Comparison of ENCODE assay signal across 25 cellular contexts in the genomic region with DNA sequence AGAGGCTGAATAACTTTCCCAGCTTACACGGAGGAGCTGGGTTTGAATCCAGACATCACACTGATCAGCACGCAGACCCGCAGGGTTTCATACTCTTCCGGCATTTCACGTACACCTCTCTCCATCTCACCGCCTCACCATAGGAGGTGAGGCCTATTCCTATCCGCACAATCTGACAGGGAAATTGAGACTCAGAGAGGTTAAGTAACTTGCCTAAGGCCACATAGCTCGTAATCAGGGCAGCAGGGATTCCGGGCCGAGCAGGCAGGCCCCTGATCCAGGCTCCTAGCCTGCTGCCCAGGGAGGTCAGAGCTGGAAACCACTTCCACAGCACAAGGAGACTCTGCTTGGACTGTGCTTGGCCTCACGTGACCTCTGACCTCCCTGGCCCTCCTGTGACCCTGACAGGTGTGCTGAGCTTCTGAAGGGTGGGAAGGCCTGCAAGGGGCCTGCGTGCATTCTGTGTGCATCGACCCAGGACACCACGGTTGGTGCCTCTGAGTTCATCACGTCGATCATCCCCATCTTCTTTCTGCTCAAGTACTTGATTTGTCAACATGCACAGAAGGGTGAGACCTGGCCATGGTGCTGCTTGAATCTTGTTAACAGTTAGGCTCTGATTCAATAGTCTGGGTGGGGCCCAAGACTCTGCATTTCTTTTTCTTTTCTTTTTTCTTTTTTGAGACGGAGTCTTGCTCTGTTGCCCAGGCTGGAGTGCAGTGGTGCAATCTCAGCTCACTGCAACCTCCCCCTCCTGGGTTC. TPM values are rescaled to one million over a fixed set of nuclear protein-coding genes. Genes with fewer than 3 reads are reported as not detected.
DNase-seq lines count a peak whose midpoint lies in the region; ATAC-seq, FAIRE-seq and TF ChIP-seq lines count a peak whose summit lies in the region.
"Had no signal": no experiment of that assay in that cellular context is flagged by ENCODE, and none has a peak within 500 bp of the region (broad histone marks: within the 10 kb centered on the region; RNA-seq: fewer than 3 reads in every experiment).

No MANE protein-coding gene starts in this region.

- H3K9me3 ChIP-seq in right atrium auricular region, result no peaks in the 10 kb centered on the region
- H3K9me3 ChIP-seq in H1 (ENCODE audit: insufficient read depth in 2 of 2, low read depth in 1 of 2, low read length in 1 of 2), result no peaks in the 10 kb centered on the region
- no peaks in the 10 kb centered on the region for H3K9me3 ChIP-seq in vagina
- H3K9me3 ChIP-seq: A549, ascending aorta, pancreas had no signal

- TF ChIP-seq EP300 in H1 (IDR thresholded peaks at IDR 0.05; ENCODE audit: borderline replicate concordance in 1 of 2, low read depth in 2 of 2, low read length in 2 of 2), result no peak

- H3K4me1 ChIP-seq in right atrium auricular region, result peaks cover 0 to 77% of the 10 kb centered on the region in 2 donors
- peaks cover 4 to 29% (median 17%) of the 10 kb centered on the region in 4 experiments for H3K4me1 ChIP-seq in H1 (replicated peaks in 1 of 4; ENCODE audit: control insufficient read depth in 3 of 4, insufficient read depth in 4 of 4, low read length in 3 of 4)
- H3K4me1 ChIP-seq in vagina, result peaks cover 97% of the 10 kb centered on the region

- ATAC-seq in left ventricle myocardium superior, result no peak
- ATAC-seq: A549; naive thymus-derived CD8-positive, alpha-beta T cell; stimulated activated naive CD8-positive, alpha-beta T cell treated with anti-CD3 and anti-CD28 coated beads, Interleukin-15, amount 100 ng/mL, for 72 hours had no signal

- H2BK120ac ChIP-seq in H1 (replicated peaks; ENCODE audit: low read depth, low read length), result no peak overlapping the region

- H3K36me3 Mint-ChIP-seq in osteocyte (ENCODE audit: unreplicated experiment), result peaks cover 16% of the 10 kb centered on the region
- H3K36me3 Mint-ChIP-seq: activated naive CD8-positive, alpha-beta T cell; CD8-positive, alpha-beta memory T cell; naive thymus-derived CD8-positive, alpha-beta T cell had no signal

- H4K5ac ChIP-seq in H1 (ENCODE audit: insufficient read length, low read depth, low read length), result no peak overlapping the region

- peak overlapping the region; percentile 10 for H3K27ac Mint-ChIP-seq in osteocyte (ENCODE audit: unreplicated experiment)
- H3K27ac Mint-ChIP-seq: activated CD4-positive, alpha-beta memory T cell treated with anti-CD3 and anti-CD28 coated beads, Interleukin-2, amount 10 ng/mL, durations not matched to agents 7 days and 5 days; activated naive CD8-positive, alpha-beta T cell; naive thymus-derived CD8-positive, alpha-beta T cell had no signal

- no peak for TF ChIP-seq CTCF in right atrium auricular region (IDR thresholded peaks at IDR 0.05)
- no peak for TF ChIP-seq CTCF in H1 (IDR thresholded peaks at IDR 0.05; ENCODE audit: control extremely low read depth in 1 of 3, insufficient read depth in 1 of 3, low read depth in 1 of 3, low read length in 3 of 3)
- no peak for TF ChIP-seq CTCF in osteocyte (IDR thresholded peaks at IDR 0.05)
- no peak for TF ChIP-seq CTCF in vagina (IDR thresholded peaks at IDR 0.05)
- TF ChIP-seq CTCF in GM10266 (IDR thresholded peaks at IDR 0.05; ENCODE audit: control insufficient read depth, insufficient read depth, low read depth, missing control alignments), result no peak

- no peak for DNase-seq in right atrium auricular region (ENCODE audit: low spot score)
- DNase-seq in left ventricle myocardium superior, result no peak
- no peak for DNase-seq in H1 (ENCODE audit: low read depth in 1 of 2, low spot score in 2 of 2)
- no peak for DNase-seq in osteocyte (ENCODE audit: extremely low spot score, unreplicated experiment)
- DNase-seq in vagina (ENCODE audit: extremely low spot score in 2 of 2), result no peak
- no peak for DNase-seq in UCSD-AML1 (lab: John Stamatoyannopoulos, UW; ENCODE audit: unreplicated experiment)
- DNase-seq in GM10266 (ENCODE audit: extremely low spot score), result no peak
- no peak for DNase-seq in GOT3 (lab: John Stamatoyannopoulos, UW)
- DNase-seq: activated CD4-positive, alpha-beta memory T cell treated with anti-CD3 and anti-CD28 coated beads, Interleukin-2, amount 10 ng/mL, durations not matched to agents 7 days and 5 days; activated CD4-positive, CD25-positive, alpha-beta regulatory T cell; CD8-positive, alpha-beta memory T cell; H9; naive thymus-derived CD8-positive, alpha-beta T cell; NCI-H1092 treated with DMSO at 0.1 percent for 48 hours; NCI-H2029; NCI-H774; pancreas; stimulated activated naive CD8-positive, alpha-beta T cell treated with anti-CD3 and anti-CD28 coated beads, Interleukin-15, amount 100 ng/mL, for 72 hours; SW 1271; T1000 had no signal

- peak overlapping the region; percentile 35 to 68 for H3K27ac ChIP-seq in right atrium auricular region
- H3K27ac ChIP-seq in H1 (ENCODE audit: low read depth, low read length), result no peak overlapping the region
- peak overlapping the region; percentile 81 for H3K27ac ChIP-seq in vagina

- POLR2A ChIA-PET in H1 (lab: Charles Lee; ENCODE audit: partially characterized antibody), result interaction anchor here (0.6 to 2.9 kb wide), 4 partner anchors 16 to 166 kb away, joined by 3 to 12 read pairs (median 4); a partner anchor contains a TSS

- no peaks in the 10 kb centered on the region for H3K9me3 Mint-ChIP-seq in osteocyte (ENCODE audit: unreplicated experiment)
- H3K9me3 Mint-ChIP-seq: activated CD4-positive, alpha-beta memory T cell treated with anti-CD3 and anti-CD28 coated beads, Interleukin-2, amount 10 ng/mL, durations not matched to agents 7 days and 5 days; CD8-positive, alpha-beta memory T cell; central memory CD8-positive, alpha-beta T cell; H9; mesothelial cell of epicardium; naive thymus-derived CD8-positive, alpha-beta T cell; stimulated activated naive CD8-positive, alpha-beta T cell treated with anti-CD3 and anti-CD28 coated beads, Interleukin-15, amount 100 ng/mL, for 72 hours had no signal

- H2BK15ac ChIP-seq in H1 (ENCODE audit: low read length), result 0 out of 2 replicates have a peak overlapping the region, but pooled peaks have one; percentile 65

- H2BK5ac ChIP-seq in H1 (ENCODE audit: low read depth, low read length), result no peak overlapping the region; the same call in 1 of the 2 replicates

- FAIRE-seq in H1 (lab: Jason Lieb, UNC), result no peak
- FAIRE-seq: A549, pancreas had no signal

- TF ChIP-seq POLR2A in H1 (IDR thresholded peaks at IDR 0.05; ENCODE audit: control extremely low read depth in 1 of 2, low read depth in 2 of 2, low read length in 2 of 2) (no peak), vagina (IDR thresholded peaks at IDR 0.05) (no peak)

- H3K4me3 ChIP-seq in right atrium auricular region (no peak overlapping the region), H1 (ENCODE audit: extremely low read depth in 1 of 4, insufficient read depth in 2 of 4, low read depth in 3 of 4, low read length in 4 of 4) (no peak overlapping the region), vagina (no peak overlapping the region)
- H3K4me3 ChIP-seq: A549, ascending aorta, pancreas had no signal

- no peak overlapping the region for H3K9ac ChIP-seq in H1 (replicated peaks in 1 of 4; ENCODE audit: extremely low read depth in 1 of 4, low read depth in 3 of 4, low read length in 3 of 4)

- H3K14ac ChIP-seq in H1 (ENCODE audit: insufficient read length), result no peak overlapping the region

- H2BK20ac ChIP-seq in H1 (ENCODE audit: low read length), result no peak overlapping the region

- H3K4me1 Mint-ChIP-seq in osteocyte (ENCODE audit: unreplicated experiment), result peaks cover 61% of the 10 kb centered on the region

- no peaks in the 10 kb centered on the region for H3K27me3 ChIP-seq in right atrium auricular region
- no peaks in the 10 kb centered on the region for H3K27me3 ChIP-seq in H1 (replicated peaks in 1 of 4; ENCODE audit: control insufficient read depth in 3 of 4, extremely low read depth in 1 of 4, insufficient read depth in 3 of 4, low read length in 3 of 4)
- H3K27me3 ChIP-seq in vagina, result no peaks in the 10 kb centered on the region
- H3K27me3 ChIP-seq: ascending aorta, pancreas had no signal

- H3K27me3 Mint-ChIP-seq in osteocyte (ENCODE audit: unreplicated experiment), result no peaks in the 10 kb centered on the region
- H3K27me3 Mint-ChIP-seq: activated naive CD8-positive, alpha-beta T cell; naive thymus-derived CD8-positive, alpha-beta T cell had no signal

- H3K18ac ChIP-seq in H1 (ENCODE audit: extremely low read depth, low read length), result peak overlapping the region; percentile 3; the same call in 1 of the 2 replicates

- WGBS in H1 (ENCODE audit: extremely low coverage in 1 of 2, insufficient coverage in 1 of 2, insufficient read length in 1 of 2, insufficient replicate concordance in 2 of 2, low coverage in 1 of 2, low lambda C conversion rate in 2 of 2, missing lambda C conversion rate in 1 of 2), 2 experiments, result 90% methylated on average over 17 of the region's 17 CpGs; no CpG with 5 or more reads in 1 of the 2 experiments

- peaks cover 0 to 41% of the 10 kb centered on the region in 2 experiments; a peak in 2 of 4 replicates for H3K79me2 ChIP-seq in H1 (ENCODE audit: control insufficient read depth in 1 of 2, insufficient read depth in 2 of 2, low read length in 2 of 2)

- H3K23me2 ChIP-seq in H1 (ENCODE audit: low read depth, low read length), result no peaks in the 10 kb centered on the region

- no peak overlapping the region for H3K4me3 Mint-ChIP-seq in osteocyte (ENCODE audit: unreplicated experiment)
- H3K4me3 Mint-ChIP-seq: activated CD4-positive, alpha-beta memory T cell treated with anti-CD3 and anti-CD28 coated beads, Interleukin-2, amount 10 ng/mL, durations not matched to agents 7 days and 5 days; activated naive CD8-positive, alpha-beta T cell; CD8-positive, alpha-beta memory T cell; central memory CD8-positive, alpha-beta T cell; mesothelial cell of epicardium; naive thymus-derived CD8-positive, alpha-beta T cell; stimulated activated naive CD8-positive, alpha-beta T cell treated with anti-CD3 and anti-CD28 coated beads, Interleukin-15, amount 100 ng/mL, for 72 hours had no signal

- CTCF ChIA-PET in H1 (lab: Charles Lee; ENCODE audit: partially characterized antibody), result interaction anchor here (0.7 to 3.3 kb wide), 4 partner anchors 18 to 128 kb away, joined by 3 to 11 read pairs (median 4); no protein-coding TSS in a partner anchor

- H2BK12ac ChIP-seq in H1 (ENCODE audit: low read depth, low read length), result no peak overlapping the region

- H3K4ac ChIP-seq in H1 (replicated peaks; ENCODE audit: insufficient read length, low read depth, low read length), result no peak overlapping the region

- no peak for TF ChIP-seq RAD21 in H1 (IDR thresholded peaks at IDR 0.05 in 1 of 2, conservative IDR thresholded peaks at IDR 0.05 in 1 of 2; ENCODE audit: low read depth in 2 of 2, low read length in 2 of 2)

- H3K36me3 ChIP-seq in right atrium auricular region (peaks cover 5% of the 10 kb centered on the region), H1 (ENCODE audit: control insufficient read depth in 2 of 4, insufficient read depth in 4 of 4, low read length in 3 of 4) (peaks cover 0 to 3% (median 0%) of the 10 kb centered on the region in 4 experiments; a peak in 4 of 8 replicates), vagina (no peaks in the 10 kb centered on the region)

- peaks cover 10 to 20% of the 10 kb centered on the region in 2 experiments for H4K20me1 ChIP-seq in H1 (replicated peaks in 1 of 2; ENCODE audit: control insufficient read depth in 1 of 2, insufficient read depth in 2 of 2, low read length in 2 of 2)

- H3K23ac ChIP-seq in H1 (ENCODE audit: insufficient read length), result no peak overlapping the region

- peak overlapping the region; percentile 19; the same call in 1 of the 2 replicates for H4K8ac ChIP-seq in H1 (ENCODE audit: extremely low read depth, insufficient read depth, low read length)

- no peak overlapping the region for H2AFZ ChIP-seq in H1 (ENCODE audit: low read length)

- intact Hi-C loops in left ventricle myocardium superior (cut with micrococcal nuclease), result no loop called here
- intact Hi-C loops in vagina (cut with DNase I), result no loop called here

- no peak overlapping the region for H4K91ac ChIP-seq in H1 (replicated peaks; ENCODE audit: insufficient read length, low read length)

- H3K56ac ChIP-seq in H1 (replicated peaks; ENCODE audit: insufficient read length, low read depth, low read length), result no peak overlapping the region

- no peak overlapping the region for H2AK5ac ChIP-seq in H1 (ENCODE audit: low read depth, low read length)

- peaks cover 10% of the 10 kb centered on the region for H3K79me1 ChIP-seq in H1 (ENCODE audit: low read depth, low read length)

- H3K4me2 ChIP-seq in H1 (ENCODE audit: insufficient read depth in 1 of 2, low read depth in 2 of 2, low read length in 2 of 2), result no peak overlapping the region
- H3K4me2 ChIP-seq: A549 had no signal

RNA-seq across cellular contexts. Expression of a gene that starts 4.7 kb away (rescaled TPM):
- total RNA-seq in right atrium auricular region (1 to 10 TPM in 1 of 2 donors, under 1 TPM in 1; 0.83 to 1.1 TPM), left ventricle myocardium superior (0.79 TPM), osteocyte (7.3 and 9.2 TPM in 2 replicates), vagina (7.9 TPM)
- 1.4 and 2.0 TPM in 2 replicates for total RNA-seq in H1 (2021; fragmentation: NEBNext Ultra II Directional; extraction: Animal tissue kit (Norgen Biotek cat#: 25700))
- 0.05 and 0.06 TPM in 2 replicates for polyA plus RNA-seq in H1 (2011; rRNA removed)
- 0.04 TPM for polyA plus RNA-seq in H1 (2011; cell fraction: cytosol; rRNA removed)
- 0.29 TPM for polyA plus RNA-seq in H1 (2011; cell fraction: nucleus; rRNA removed)
- polyA plus RNA-seq in H1 (2012, experiment 1 of 2), result 0.28 to 0.64 TPM (median 0.46 TPM) in 4 replicates
- 0.10 TPM for polyA plus RNA-seq in H1 (2012, experiment 2 of 2)
- 0.14 TPM for polyA plus RNA-seq in H1 (2013, experiment 1 of 2)
- polyA plus RNA-seq in H1 (2013, experiment 2 of 2), result 0.07 TPM
- 0.41 and 0.82 TPM in 2 replicates for polyA minus RNA-seq in H1 (2011; rRNA and poly(A)+ RNA removed)
- 0.51 TPM for polyA minus RNA-seq in H1 (2011; cell fraction: cytosol; rRNA and poly(A)+ RNA removed)
- polyA minus RNA-seq in H1 (2011; cell fraction: nucleus; rRNA and poly(A)+ RNA removed), result 1.1 TPM
- total RNA-seq: activated CD4-positive, alpha-beta memory T cell treated with anti-CD3 and anti-CD28 coated beads, Interleukin-2, amount 10 ng/mL, durations not matched to agents 7 days and 5 days; CD8-positive, alpha-beta memory T cell had no signal
- polyA plus RNA-seq: CD8-positive, alpha-beta memory T cell; naive thymus-derived CD8-positive, alpha-beta T cell had no signal

RNA-seq across cellular contexts. Expression of a gene that starts 26.9 kb away (rescaled TPM):
- total RNA-seq in right atrium auricular region (100 to 1,000 TPM in 1 of 2 donors, 10 to 100 TPM in 1; 99.1 to 158 TPM), left ventricle myocardium superior (132 TPM), osteocyte (1,096 and 1,211 TPM in 2 replicates), vagina (181 TPM)
- 42.7 and 43.3 TPM in 2 replicates for total RNA-seq in H1 (2021; fragmentation: NEBNext Ultra II Directional; extraction: Animal tissue kit (Norgen Biotek cat#: 25700))
- polyA plus RNA-seq in H1 (2011; rRNA removed), result 18.2 and 21.5 TPM in 2 replicates
- polyA plus RNA-seq in H1 (2011; cell fraction: cytosol; rRNA removed), result 13.1 TPM
- polyA plus RNA-seq in H1 (2011; cell fraction: nucleus; rRNA removed), result 14.3 TPM
- 37.1 to 40.2 TPM (median 38.3 TPM) in 4 replicates for polyA plus RNA-seq in H1 (2012, experiment 1 of 2)
- 38.8 TPM for polyA plus RNA-seq in H1 (2012, experiment 2 of 2)
- polyA plus RNA-seq in H1 (2013, experiment 1 of 2), result 36.5 TPM
- 47.3 TPM for polyA plus RNA-seq in H1 (2013, experiment 2 of 2)
- polyA minus RNA-seq in H1 (2011; rRNA and poly(A)+ RNA removed), result 12.9 and 16.2 TPM in 2 replicates
- 14.9 TPM for polyA minus RNA-seq in H1 (2011; cell fraction: cytosol; rRNA and poly(A)+ RNA removed)
- polyA minus RNA-seq in H1 (2011; cell fraction: nucleus; rRNA and poly(A)+ RNA removed), result 9.5 TPM

RNA-seq across cellular contexts. Expression of a gene that starts 57.6 kb away (rescaled TPM):
- total RNA-seq in right atrium auricular region (10 to 100 TPM; 15.4 to 18.1 TPM), left ventricle myocardium superior (24.7 TPM), osteocyte (56.2 and 66.7 TPM in 2 replicates), vagina (71.2 TPM)
- total RNA-seq in H1 (2021; fragmentation: NEBNext Ultra II Directional; extraction: Animal tissue kit (Norgen Biotek cat#: 25700)), result 65.8 and 67.7 TPM in 2 replicates
- polyA plus RNA-seq in H1 (2011; rRNA removed), result 40.7 and 44.8 TPM in 2 replicates
- 34.2 TPM for polyA plus RNA-seq in H1 (2011; cell fraction: cytosol; rRNA removed)
- polyA plus RNA-seq in H1 (2011; cell fraction: nucleus; rRNA removed), result 90.2 TPM
- 52.2 to 59.3 TPM (median 54.9 TPM) in 4 replicates for polyA plus RNA-seq in H1 (2012, experiment 1 of 2)
- 42.7 TPM for polyA plus RNA-seq in H1 (2012, experiment 2 of 2)
- 43.8 TPM for polyA plus RNA-seq in H1 (2013, experiment 1 of 2)
- polyA plus RNA-seq in H1 (2013, experiment 2 of 2), result 41.9 TPM
- polyA minus RNA-seq in H1 (2011; rRNA and poly(A)+ RNA removed), result 63.4 and 70.8 TPM in 2 replicates
- 22.9 TPM for polyA minus RNA-seq in H1 (2011; cell fraction: cytosol; rRNA and poly(A)+ RNA removed)
- 49.2 TPM for polyA minus RNA-seq in H1 (2011; cell fraction: nucleus; rRNA and poly(A)+ RNA removed)
